In genomic region chr2:39851691-39852110, GRCh38 we compare ENCODE assay signal across 8 cellular contexts.
A peak's percentile ranks its signal among the peaks of the same experiment; 100 is the strongest.
DNase-seq lines count a peak whose midpoint lies in the region; ATAC-seq and TF ChIP-seq lines count a peak whose summit lies in the region.

No MANE protein-coding gene starts in this region.

- no peaks in the 10 kb centered on the region for H4K20me1 ChIP-seq in DND-41 (ENCODE audit: insufficient read depth, low read length)

- TF ChIP-seq POLR2A in Peyer's patch (IDR thresholded peaks at IDR 0.05), result no peak
- TF ChIP-seq POLR2A in gastroesophageal sphincter (IDR thresholded peaks at IDR 0.05), result no peak

- peak overlapping the region; percentile 44 for H3K4me2 ChIP-seq in DND-41 (ENCODE audit: insufficient read depth, low read length)

- ATAC-seq in DND-41 (ENCODE audit: insufficient read depth, low read depth), result peak; percentile 96
- peak; percentile 74 for ATAC-seq in HG03521 (IDR thresholded peaks at IDR 0.05; ENCODE audit: unreplicated experiment)
- ATAC-seq in gastroesophageal sphincter, result no peak

- no peak overlapping the region for H2AFZ ChIP-seq in DND-41 (ENCODE audit: low read depth, low read length)

- WGBS in gastroesophageal sphincter (ENCODE audit: low coverage in 1 of 2), 2 donors, result 0% methylated on average over 2 of the region's 2 CpGs

- peak; percentile 87 for DNase-seq in DND-41
- DNase-seq in GM20000 (ENCODE audit: low spot score), result peak; percentile 39
- no peak for DNase-seq in epithelial cell of esophagus (ENCODE audit: low read depth)
- no peak for DNase-seq in Peyer's patch
- no peak for DNase-seq in AML-193 (lab: John Stamatoyannopoulos, UW)
- DNase-seq in stimulated activated CD4-positive, alpha-beta T cell treated with anti-CD3 and anti-CD28 coated beads, Interleukin-12 subunit alpha, Interleukin-12 subunit beta, amount 100 ng/mL, for 4 hours, result no peak

- H3K4me3 ChIP-seq in DND-41 (ENCODE audit: low read depth in 1 of 2, low read length in 2 of 2), result no peak overlapping the region
- no peak overlapping the region for H3K4me3 ChIP-seq in epithelial cell of esophagus (ENCODE audit: low read length)
- no peak overlapping the region for H3K4me3 ChIP-seq in Peyer's patch
- H3K4me3 ChIP-seq in gastroesophageal sphincter, result no peak overlapping the region

- H3K27ac ChIP-seq in DND-41 (ENCODE audit: low read length) (peak overlapping the region; percentile 78), Peyer's patch (no peak overlapping the region), gastroesophageal sphincter (peak overlapping the region in 1 of 4 donors; percentile 42)

- TF ChIP-seq CTCF in DND-41 (IDR thresholded peaks at IDR 0.05; ENCODE audit: borderline replicate concordance, extremely low read depth, low read length, poor library complexity, severe bottlenecking) (peak; percentile 80), GM20000 (IDR thresholded peaks at IDR 0.05; ENCODE audit: extremely low read depth, missing control alignments) (no peak), epithelial cell of esophagus (IDR thresholded peaks at IDR 0.05; ENCODE audit: insufficient read depth, low read depth, low read length, missing control alignments) (peak; percentile 27), Peyer's patch (IDR thresholded peaks at IDR 0.05) (no peak), gastroesophageal sphincter (IDR thresholded peaks at IDR 0.05) (no peak)

- no peaks in the 10 kb centered on the region for H3K79me2 ChIP-seq in DND-41 (ENCODE audit: insufficient read depth, low read length)

- H3K9me3 ChIP-seq in DND-41 (ENCODE audit: insufficient read depth, low read length, severe bottlenecking) (no peaks in the 10 kb centered on the region), Peyer's patch (no peaks in the 10 kb centered on the region), gastroesophageal sphincter (no peaks in the 10 kb centered on the region)

- H3K4me1 ChIP-seq in DND-41 (ENCODE audit: insufficient read depth, low read length), result peaks cover 47% of the 10 kb centered on the region
- peaks cover 0 to 6% (median 0%) of the 10 kb centered on the region in 4 donors for H3K4me1 ChIP-seq in Peyer's patch
- H3K4me1 ChIP-seq in gastroesophageal sphincter, result peaks cover 4 to 13% (median 10%) of the 10 kb centered on the region in 3 donors

- no peak for TF ChIP-seq EP300 in gastroesophageal sphincter (IDR thresholded peaks at IDR 0.05)

- no peaks in the 10 kb centered on the region for H3K36me3 ChIP-seq in DND-41 (ENCODE audit: insufficient read depth, low read length)
- H3K36me3 ChIP-seq in Peyer's patch, result no peaks in the 10 kb centered on the region
- no peaks in the 10 kb centered on the region for H3K36me3 ChIP-seq in gastroesophageal sphincter

- H3K9ac ChIP-seq in DND-41 (ENCODE audit: low read depth, low read length), result peak overlapping the region; percentile 33

- no peaks in the 10 kb centered on the region for H3K27me3 ChIP-seq in DND-41 (ENCODE audit: insufficient read depth, low read length, poor library complexity)
- no peaks in the 10 kb centered on the region for H3K27me3 ChIP-seq in Peyer's patch
- H3K27me3 ChIP-seq in gastroesophageal sphincter, result no peaks in the 10 kb centered on the region

Comparison
In these comparisons a context has a peak if more than half of its experiments do, and no peak if none do; other contexts are left out.
1. DNase-seq: peak in DND-41 (single experiment) and GM20000 (single experiment); none in epithelial cell of esophagus (single experiment), Peyer's patch (0 of 3), AML-193 (0 of 2) and stimulated activated CD4-positive, alpha-beta T cell treated with anti-CD3 and anti-CD28 coated beads, Interleukin-12 subunit alpha, Interleukin-12 subunit beta, amount 100 ng/mL, for 4 hours (single experiment).
2. CTCF ChIP-seq: peak in DND-41 (single experiment) and epithelial cell of esophagus (single experiment); none in GM20000 (single experiment), Peyer's patch (0 of 6) and gastroesophageal sphincter (0 of 4).